13 cellular contexts compared by ENCODE assay signal in genomic region chr16:67594956-67595355, GRCh38. TPM values are rescaled to one million over a fixed set of nuclear protein-coding genes. Genes with fewer than 3 reads are reported as not detected.
DNase-seq lines count a peak whose midpoint lies in the region; ATAC-seq and TF ChIP-seq lines count a peak whose summit lies in the region.
"Had no signal": no experiment of that assay in that cellular context is flagged by ENCODE, and none has a peak within 500 bp of the region (broad histone marks: within the 10 kb centered on the region; RNA-seq: fewer than 3 reads in every experiment).

No MANE protein-coding gene starts in this region.

- no peaks in the 10 kb centered on the region for H3K27me3 Mint-ChIP-seq in effector memory CD8-positive, alpha-beta T cell
- no peaks in the 10 kb centered on the region for H3K27me3 Mint-ChIP-seq in naive thymus-derived CD8-positive, alpha-beta T cell
- H3K27me3 Mint-ChIP-seq: brain had no signal

- H3K4me3 ChIP-seq in WERI-Rb-1 (ENCODE audit: low read depth, low read length): no peak overlapping the region
- H3K4me3 ChIP-seq: heart right ventricle had no signal

- POLR2A ChIA-PET in RWPE1 (lab: Yijun Ruan, JAX; ENCODE audit: low non-redundant PET): interaction anchor here (0.6 kb wide), 1 partner anchor 32 kb away, joined by 3 read pairs; the partner anchor contains the start of gene CTCF
- POLR2A ChIA-PET in naive thymus-derived CD8-positive, alpha-beta T cell (lab: Charles Lee): interaction anchor here (0.6 to 0.9 kb wide), 3 partner anchors 15 to 1444 kb away, joined by 3 to 7 read pairs (median 5); no protein-coding TSS in a partner anchor

- H3K27ac ChIP-seq in RWPE1: no peak overlapping the region
- H3K27ac ChIP-seq in WERI-Rb-1: no peak overlapping the region
- H3K27ac ChIP-seq: heart right ventricle had no signal

- H3K4me3 Mint-ChIP-seq in effector memory CD8-positive, alpha-beta T cell: no peak overlapping the region
- peak overlapping the region in 1 of 10 donors; percentile 30 for H3K4me3 Mint-ChIP-seq in naive thymus-derived CD8-positive, alpha-beta T cell
- H3K4me3 Mint-ChIP-seq: brain; T-helper 2 cell treated with Interferon-gamma antibody and Interleukin-4, amounts not matched to agents 5 μg/mL and 100 μg/mL, for 36 hours had no signal

- H3K27me3 ChIP-seq in WERI-Rb-1 (ENCODE audit: insufficient read depth, low read depth, severe bottlenecking): no peaks in the 10 kb centered on the region
- H3K27me3 ChIP-seq: heart right ventricle had no signal

- DNase-seq in EH (ENCODE audit: low read depth) (peak; percentile 49), RWPE1 (ENCODE audit: low spot score) (peak; percentile 42), WERI-Rb-1 (no peak), NCI-H2029 (lab: John Stamatoyannopoulos, UW) (no peak)
- DNase-seq in effector memory CD8-positive, alpha-beta T cell: no peak
- DNase-seq in naive thymus-derived CD8-positive, alpha-beta T cell: no peak
- DNase-seq: DMS79 treated with DMSO at 0.1 percent for 48 hours, heart right ventricle, NCI-H524 treated with DMSO at 0.1 percent for 48 hours had no signal

- TF ChIP-seq CTCF in RWPE1 (conservative IDR thresholded peaks at IDR 0.05; ENCODE audit: low read depth) (no peak), WERI-Rb-1 (IDR thresholded peaks at IDR 0.05; ENCODE audit: low read depth, low read length) (no peak)

- ATAC-seq in effector memory CD8-positive, alpha-beta T cell (replicated peaks): no peak
- no peak for ATAC-seq in naive thymus-derived CD8-positive, alpha-beta T cell
- no peak for ATAC-seq in HG03378 (IDR thresholded peaks at IDR 0.05; ENCODE audit: unreplicated experiment)
- no peak for ATAC-seq in HG02798 (IDR thresholded peaks at IDR 0.05; ENCODE audit: poor library complexity, unreplicated experiment)

- peaks cover 25% of the 10 kb centered on the region for H3K36me3 ChIP-seq in WERI-Rb-1

- peaks cover 24 to 44% of the 10 kb centered on the region in 2 donors for H3K4me1 Mint-ChIP-seq in effector memory CD8-positive, alpha-beta T cell (ENCODE audit: low read depth in 2 of 2)
- peaks cover 19 to 59% (median 44%) of the 10 kb centered on the region in 4 donors for H3K4me1 Mint-ChIP-seq in naive thymus-derived CD8-positive, alpha-beta T cell

- CTCF ChIA-PET in RWPE1 (lab: Yijun Ruan, JAX): interaction anchor here (0.6 kb wide), 1 partner anchor 183 kb away, joined by 3 read pairs; no protein-coding TSS in a partner anchor

- H3K36me3 Mint-ChIP-seq in effector memory CD8-positive, alpha-beta T cell (ENCODE audit: insufficient read depth): peaks cover 12% of the 10 kb centered on the region
- H3K36me3 Mint-ChIP-seq in naive thymus-derived CD8-positive, alpha-beta T cell: peaks cover 0 to 36% (median 3%) of the 10 kb centered on the region in 3 donors

- no peaks in the 10 kb centered on the region for H3K9me3 Mint-ChIP-seq in effector memory CD8-positive, alpha-beta T cell
- H3K9me3 Mint-ChIP-seq in naive thymus-derived CD8-positive, alpha-beta T cell: no peaks in the 10 kb centered on the region
- H3K9me3 Mint-ChIP-seq: brain; T-helper 2 cell treated with Interferon-gamma antibody and Interleukin-4, amounts not matched to agents 5 μg/mL and 100 μg/mL, for 36 hours had no signal

- peak overlapping the region; percentile 24 to 34 for H3K27ac Mint-ChIP-seq in effector memory CD8-positive, alpha-beta T cell
- peak overlapping the region in 9 of 10 donors; percentile 1 to 69 (median 47) for H3K27ac Mint-ChIP-seq in naive thymus-derived CD8-positive, alpha-beta T cell
- H3K27ac Mint-ChIP-seq: T-helper 2 cell treated with Interferon-gamma antibody and Interleukin-4, amounts not matched to agents 5 μg/mL and 100 μg/mL, for 36 hours had no signal

- H3K9me3 ChIP-seq in WERI-Rb-1 (ENCODE audit: severe bottlenecking): no peaks in the 10 kb centered on the region
- H3K9me3 ChIP-seq: heart right ventricle had no signal

RNA-seq across cellular contexts. Expression of gene CTCF, which starts 32.6 kb away (rescaled TPM):
- total RNA-seq in naive thymus-derived CD8-positive, alpha-beta T cell: 10 to 100 TPM; 67.5 to 67.6 TPM
- polyA plus RNA-seq in naive thymus-derived CD8-positive, alpha-beta T cell: 10 to 100 TPM; 37.1 to 61.1 (median 51.9) TPM

RNA-seq across cellular contexts. Expression of gene CARMIL2, which starts 50.0 kb away (rescaled TPM):
- total RNA-seq in naive thymus-derived CD8-positive, alpha-beta T cell: 100 to 1,000 TPM; 184 to 189 TPM
- polyA plus RNA-seq in naive thymus-derived CD8-positive, alpha-beta T cell: 10 to 100 TPM; 12.8 to 28.7 (median 13.3) TPM

Comparison
In these comparisons a context has a peak if more than half of its experiments do, and no peak if none do; other contexts are left out.
1. DNase-seq: peak in EH (single experiment) and RWPE1 (single experiment); none in effector memory CD8-positive, alpha-beta T cell (0 of 3), naive thymus-derived CD8-positive, alpha-beta T cell (0 of 10), WERI-Rb-1 (single experiment) and NCI-H2029 (single experiment).